24 cellular contexts compared by ENCODE assay signal in the genomic region with DNA sequence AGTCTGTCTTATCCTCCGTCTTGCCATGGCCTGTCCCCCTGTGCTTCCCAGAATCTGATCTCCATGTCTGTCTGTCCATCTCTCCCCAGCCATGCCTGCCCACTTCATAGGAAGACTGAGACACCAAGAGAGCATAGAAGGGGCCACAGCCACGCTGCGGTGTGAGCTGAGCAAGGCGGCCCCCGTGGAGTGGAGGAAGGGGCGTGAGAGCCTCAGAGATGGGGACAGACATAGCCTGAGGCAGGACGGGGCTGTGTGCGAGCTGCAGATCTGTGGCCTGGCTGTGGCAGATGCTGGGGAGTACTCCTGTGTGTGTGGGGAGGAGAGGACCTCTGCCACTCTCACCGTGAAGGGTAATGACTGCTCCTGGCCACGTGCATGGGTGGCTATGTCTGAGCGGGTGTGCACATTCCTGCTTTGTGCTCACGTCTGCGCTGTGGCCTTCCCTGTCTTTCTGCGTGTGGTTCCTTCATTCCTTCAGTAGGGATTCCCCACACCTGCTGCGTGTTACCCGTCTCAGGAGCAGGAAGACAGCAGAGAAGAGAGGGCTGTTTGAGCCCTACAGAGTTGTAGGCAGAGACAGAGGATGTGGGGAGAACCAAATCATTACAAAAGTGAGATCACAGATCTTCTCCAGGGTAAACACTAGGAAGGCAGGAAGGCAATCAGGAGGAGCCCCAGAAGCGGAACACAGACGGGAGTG.
DNase-seq lines count a peak whose midpoint lies in the region; ATAC-seq and TF ChIP-seq lines count a peak whose summit lies in the region.
"Had no signal": no experiment of that assay in that cellular context is flagged by ENCODE, and none has a peak within 500 bp of the region (broad histone marks: within the 10 kb centered on the region; RNA-seq: fewer than 3 reads in every experiment).

No MANE protein-coding gene starts in this region.

- no peaks in the 10 kb centered on the region for H3K9me3 Mint-ChIP-seq in activated naive CD4-positive, alpha-beta T cell treated with anti-CD3 and anti-CD28 coated beads, Interleukin-2, amount 50 U/mL, for 72 hours
- no peaks in the 10 kb centered on the region for H3K9me3 Mint-ChIP-seq in endodermal cell
- H3K9me3 Mint-ChIP-seq: activated CD4-positive, alpha-beta memory T cell treated with anti-CD3 and anti-CD28 coated beads, Interleukin-2, amount 10 ng/mL, durations not matched to agents 7 days and 5 days; activated T-cell treated with anti-CD3 and anti-CD28 coated beads, Interleukin-2, amount 50 U/mL, for 72 hours; brain had no signal

- no peak overlapping the region for H3K27ac ChIP-seq in RWPE2 (ENCODE audit: poor library complexity, severe bottlenecking)
- no peak overlapping the region for H3K27ac ChIP-seq in endodermal cell (ENCODE audit: low read depth, low read length)
- H3K27ac ChIP-seq: C4-2B, thoracic aorta, vagina had no signal

- peaks cover 0 to under 1% of the 10 kb centered on the region in 2 donors for H3K36me3 Mint-ChIP-seq in activated naive CD4-positive, alpha-beta T cell treated with anti-CD3 and anti-CD28 coated beads, Interleukin-2, amount 50 U/mL, for 72 hours
- peaks cover 55% of the 10 kb centered on the region for H3K36me3 Mint-ChIP-seq in endodermal cell (ENCODE audit: low read depth)

- H3K27me3 ChIP-seq in RWPE2 (ENCODE audit: insufficient read depth, poor library complexity, severe bottlenecking) (no peaks in the 10 kb centered on the region), endodermal cell (ENCODE audit: control insufficient read depth, insufficient read depth, low read length, poor library complexity, severe bottlenecking) (no peaks in the 10 kb centered on the region)
- H3K27me3 ChIP-seq: MG63, vagina had no signal

- H3K9ac ChIP-seq in endodermal cell (ENCODE audit: extremely low read depth, low read length, poor library complexity, severe bottlenecking): no peak overlapping the region

- H3K4me1 ChIP-seq in RWPE2 (ENCODE audit: insufficient read depth, poor library complexity, severe bottlenecking): no peaks in the 10 kb centered on the region
- no peaks in the 10 kb centered on the region for H3K4me1 ChIP-seq in endodermal cell (ENCODE audit: control insufficient read depth, insufficient read depth, low read length)
- H3K4me1 ChIP-seq: vagina had no signal

- H3K27me3 Mint-ChIP-seq in endodermal cell (ENCODE audit: insufficient read depth): no peaks in the 10 kb centered on the region
- H3K27me3 Mint-ChIP-seq: activated CD4-positive, alpha-beta memory T cell treated with anti-CD3 and anti-CD28 coated beads, Interleukin-2, amount 10 ng/mL, durations not matched to agents 7 days and 5 days; brain had no signal

- 93 to 95% methylated on average over 14 to 18 of the region's 18 CpGs for WGBS in endodermal cell (ENCODE audit: insufficient coverage in 1 of 2, insufficient read length in 1 of 2), 2 experiments

- TF ChIP-seq CTCF in RWPE2 (IDR thresholded peaks at IDR 0.05; ENCODE audit: poor library complexity, severe bottlenecking) (no peak), endodermal cell (conservative IDR thresholded peaks at IDR 0.05) (no peak)

- no peaks in the 10 kb centered on the region for H3K36me3 ChIP-seq in RWPE2 (ENCODE audit: low read depth)
- peaks cover 8% of the 10 kb centered on the region for H3K36me3 ChIP-seq in endodermal cell (ENCODE audit: control insufficient read depth, insufficient read depth, low read length)
- H3K36me3 ChIP-seq: MG63, thoracic aorta had no signal

- H3K4me3 Mint-ChIP-seq in endodermal cell: no peak overlapping the region
- H3K4me3 Mint-ChIP-seq: activated CD4-positive, alpha-beta memory T cell treated with anti-CD3 and anti-CD28 coated beads, Interleukin-2, amount 10 ng/mL, durations not matched to agents 7 days and 5 days; activated T-cell treated with anti-CD3 and anti-CD28 coated beads, Interleukin-2, amount 50 U/mL, for 72 hours; brain had no signal

- peak overlapping the region in 1 of 2 donors; percentile 70 for H3K27ac Mint-ChIP-seq in activated naive CD4-positive, alpha-beta T cell treated with anti-CD3 and anti-CD28 coated beads, Interleukin-2, amount 50 U/mL, for 72 hours
- H3K27ac Mint-ChIP-seq in endodermal cell: peak overlapping the region; percentile 6
- H3K27ac Mint-ChIP-seq: activated CD4-positive, alpha-beta memory T cell treated with anti-CD3 and anti-CD28 coated beads, Interleukin-2, amount 10 ng/mL, durations not matched to agents 7 days and 5 days; activated T-cell treated with anti-CD3 and anti-CD28 coated beads, Interleukin-2, amount 50 U/mL, for 72 hours had no signal

- no peaks in the 10 kb centered on the region for H3K4me1 Mint-ChIP-seq in endodermal cell
- H3K4me1 Mint-ChIP-seq: activated CD4-positive, alpha-beta memory T cell treated with anti-CD3 and anti-CD28 coated beads, Interleukin-2, amount 10 ng/mL, durations not matched to agents 7 days and 5 days; brain had no signal

- H3K9me3 ChIP-seq in RWPE2 (ENCODE audit: severe bottlenecking): no peaks in the 10 kb centered on the region
- H3K9me3 ChIP-seq in endodermal cell (ENCODE audit: control insufficient read depth, low read length): no peaks in the 10 kb centered on the region
- H3K9me3 ChIP-seq: MG63, thoracic aorta, vagina had no signal

- intact Hi-C loops in posterior vena cava (cut with DNase I): no loop called here

- no peak for ATAC-seq in activated naive CD4-positive, alpha-beta T cell treated with anti-CD3 and anti-CD28 coated beads, Interleukin-2, amount 50 U/mL, for 72 hours
- ATAC-seq in RWPE2 (ENCODE audit: low read depth): no peak

- peak; percentile 7 for DNase-seq in activated naive CD4-positive, alpha-beta T cell treated with anti-CD3 and anti-CD28 coated beads, Interleukin-2, amount 50 U/mL, for 16 hours
- no peak for DNase-seq in activated naive CD4-positive, alpha-beta T cell treated with anti-CD3 and anti-CD28 coated beads, Interleukin-2, amount 50 U/mL, for 72 hours (ENCODE audit: low spot score in 2 of 2)
- DNase-seq in RWPE2 (ENCODE audit: low spot score) (peak; percentile 25), endodermal cell (no peak), posterior vena cava (ENCODE audit: low spot score) (peak; percentile 49), NCI-H1694 treated with DMSO at 0.1 percent for 48 hours (lab: John Stamatoyannopoulos, UW) (no peak), NCI-H774 (lab: John Stamatoyannopoulos, UW) (no peak), cortex of kidney (lab: John Stamatoyannopoulos, UW) (no peak)
- DNase-seq: activated CD4-positive, alpha-beta memory T cell treated with anti-CD3 and anti-CD28 coated beads, Interleukin-2, amount 10 ng/mL, durations not matched to agents 7 days and 5 days; activated T-cell treated with anti-CD3 and anti-CD28 coated beads, Interleukin-2, amount 50 U/mL, for 72 hours; KBM-7; mesenchymal stem cell; MG63; NCI-H1417; NCI-H2107; NCI-H446 treated with DMSO at 0.1 percent for 48 hours; occipital lobe; stimulated activated CD4-positive, alpha-beta T cell treated with anti-CD3 and anti-CD28 coated beads, Interleukin-12 subunit alpha, Interleukin-12 subunit beta, amount 100 ng/mL, for 4 hours; stimulated activated CD4-positive, alpha-beta T cell treated with anti-CD3 and anti-CD28 coated beads, Interleukin-4, amount 100 ng/mL, for 24 hours; stimulated activated naive CD4-positive, alpha-beta T cell had no signal

- no peak overlapping the region for H3K4me3 ChIP-seq in RWPE2 (ENCODE audit: severe bottlenecking)
- no peak overlapping the region for H3K4me3 ChIP-seq in endodermal cell (ENCODE audit: low read length)
- H3K4me3 ChIP-seq: MG63, thoracic aorta, vagina had no signal

Comparison
In these comparisons a context has a peak if more than half of its experiments do, and no peak if none do; other contexts are left out.
1. DNase-seq: peak in activated naive CD4-positive, alpha-beta T cell treated with anti-CD3 and anti-CD28 coated beads, Interleukin-2, amount 50 U/mL, for 16 hours (single experiment), RWPE2 (single experiment) and posterior vena cava (single experiment); none in activated naive CD4-positive, alpha-beta T cell treated with anti-CD3 and anti-CD28 coated beads, Interleukin-2, amount 50 U/mL, for 72 hours (0 of 2), endodermal cell (single experiment), NCI-H1694 treated with DMSO at 0.1 percent for 48 hours (single experiment), NCI-H774 (single experiment) and cortex of kidney (single experiment).